Comparison of ENCODE assay signal across 25 cellular contexts in genomic region chr4:880684-881405, GRCh38. TPM values are rescaled to one million over a fixed set of nuclear protein-coding genes. Genes with fewer than 3 reads are reported as not detected.
DNase-seq lines count a peak whose midpoint lies in the region; ATAC-seq, FAIRE-seq and TF ChIP-seq lines count a peak whose summit lies in the region.
"Had no signal": no experiment of that assay in that cellular context is flagged by ENCODE, and none has a peak within 500 bp of the region (broad histone marks: within the 10 kb centered on the region; RNA-seq: fewer than 3 reads in every experiment).

No MANE protein-coding gene starts in this region.

- intact Hi-C loops in natural killer cell (cut with micrococcal nuclease): no loop called here
- intact Hi-C loops in kidney (cut with DNase I): no loop called here

- H3K9me3 ChIP-seq in HEK293 (ENCODE audit: control insufficient read depth, insufficient read depth, low read depth, low read length) (no peaks in the 10 kb centered on the region), kidney (ENCODE audit: control insufficient read depth in 1 of 2, low read length in 2 of 2) (no peaks in the 10 kb centered on the region)
- H3K9me3 ChIP-seq: lower lobe of right lung, MG63, mucosa of descending colon, Peyer's patch, suprapubic skin had no signal

- CTCF ChIA-PET in HEK293 (lab: Yijun Ruan, JAX): interaction anchor here (0.5 to 0.6 kb wide), 2 partner anchors 16 to 162 kb away, joined by 3 read pairs; no protein-coding TSS in a partner anchor

- peaks cover 84% of the 10 kb centered on the region for H3K36me3 Mint-ChIP-seq in activated T-cell treated with anti-CD3 and anti-CD28 coated beads, Interleukin-2, amount 50 U/mL, for 24 hours (ENCODE audit: low read depth)
- H3K36me3 Mint-ChIP-seq in activated naive CD8-positive, alpha-beta T cell: peaks cover 10% of the 10 kb centered on the region
- H3K36me3 Mint-ChIP-seq in natural killer cell: no peaks in the 10 kb centered on the region

- H3K27ac Mint-ChIP-seq in activated T-cell treated with anti-CD3 and anti-CD28 coated beads, Interleukin-2, amount 50 U/mL, for 24 hours: peak overlapping the region; percentile 98
- peak overlapping the region; percentile 98 for H3K27ac Mint-ChIP-seq in activated naive CD8-positive, alpha-beta T cell
- H3K27ac Mint-ChIP-seq in natural killer cell: peak overlapping the region; percentile 58 to 93
- H3K27ac Mint-ChIP-seq: progenitor cell of endocrine pancreas had no signal

- no peak for DNase-seq in activated T-cell treated with anti-CD3 and anti-CD28 coated beads, Interleukin-2, amount 50 U/mL, for 24 hours
- no peak for DNase-seq in activated T-cell treated with anti-CD3 and anti-CD28 coated beads, Interleukin-2, amount 50 U/mL, for 48 hours
- no peak for DNase-seq in natural killer cell
- no peak for DNase-seq in LoVo (ENCODE audit: low spot score)
- DNase-seq in NCI-H2196 treated with DMSO at 0.1 percent for 48 hours (lab: John Stamatoyannopoulos, UW; ENCODE audit: unreplicated experiment): no peak
- no peak for DNase-seq in kidney
- DNase-seq: activated effector memory CD4-positive, alpha-beta T cell treated with anti-CD3 and anti-CD28 coated beads, Interleukin-2, amount 50 U/mL, for 16 hours; C1 segment of cervical spinal cord; effector CD8-positive, alpha-beta T cell; foreskin melanocyte; H7; lower lobe of right lung; MG63; mucosa of descending colon; NCI-H1417; NK-92 treated with Interleukin-12 subunit alpha and Interleukin-12 subunit beta, amount 100 ng/mL, for 24 hours; Peyer's patch had no signal

- no peak for ATAC-seq in natural killer cell
- ATAC-seq: esophagus mucosa, lower lobe of right lung, mucosa of descending colon, WTC11 had no signal

- FAIRE-seq in kidney (lab: Jason Lieb, UNC): no peak
- FAIRE-seq: keratinocyte had no signal

- no peak overlapping the region for H3K9ac ChIP-seq in kidney (ENCODE audit: low read length in 2 of 2)

- H3K4me3 ChIP-seq in HEK293 (ENCODE audit: low read depth, low read length) (no peak overlapping the region), kidney (ENCODE audit: low read length in 2 of 2) (no peak overlapping the region)
- H3K4me3 ChIP-seq: lower lobe of right lung, MG63, mucosa of descending colon, Peyer's patch, suprapubic skin had no signal

- no peak overlapping the region for H3K4me3 Mint-ChIP-seq in activated T-cell treated with anti-CD3 and anti-CD28 coated beads, Interleukin-2, amount 50 U/mL, for 24 hours
- H3K4me3 Mint-ChIP-seq in activated naive CD8-positive, alpha-beta T cell: no peak overlapping the region
- H3K4me3 Mint-ChIP-seq in natural killer cell: no peak overlapping the region
- H3K4me3 Mint-ChIP-seq: WTC11 had no signal

- H3K27ac ChIP-seq in HEK293 (ENCODE audit: extremely low read depth, low read depth, low read length) (no peak overlapping the region), kidney (ENCODE audit: low read depth in 2 of 2, low read length in 2 of 2) (no peak overlapping the region)
- H3K27ac ChIP-seq: lower lobe of right lung, suprapubic skin had no signal

- H3K27me3 Mint-ChIP-seq in activated T-cell treated with anti-CD3 and anti-CD28 coated beads, Interleukin-2, amount 50 U/mL, for 24 hours: no peaks in the 10 kb centered on the region
- H3K27me3 Mint-ChIP-seq in activated naive CD8-positive, alpha-beta T cell: no peaks in the 10 kb centered on the region
- H3K27me3 Mint-ChIP-seq in natural killer cell (ENCODE audit: low read depth in 2 of 2): no peaks in the 10 kb centered on the region
- H3K27me3 Mint-ChIP-seq: progenitor cell of endocrine pancreas had no signal

- H3K36me3 ChIP-seq in HEK293 (ENCODE audit: control insufficient read depth in 2 of 2, insufficient read depth in 1 of 2, low read length in 2 of 2): peaks cover 0 to 84% of the 10 kb centered on the region in 2 experiments; a peak in 2 of 3 replicates
- H3K36me3 ChIP-seq in kidney (ENCODE audit: control insufficient read depth in 1 of 2, insufficient read depth in 2 of 2, low read length in 2 of 2): peaks cover 19 to 23% of the 10 kb centered on the region in 2 donors

- H3K9me3 Mint-ChIP-seq in activated T-cell treated with anti-CD3 and anti-CD28 coated beads, Interleukin-2, amount 50 U/mL, for 24 hours: no peaks in the 10 kb centered on the region
- H3K9me3 Mint-ChIP-seq in activated naive CD8-positive, alpha-beta T cell (ENCODE audit: low read depth): no peaks in the 10 kb centered on the region
- no peaks in the 10 kb centered on the region for H3K9me3 Mint-ChIP-seq in natural killer cell
- H3K9me3 Mint-ChIP-seq: WTC11 had no signal

- H3K4me1 Mint-ChIP-seq in activated T-cell treated with anti-CD3 and anti-CD28 coated beads, Interleukin-2, amount 50 U/mL, for 24 hours (ENCODE audit: low read depth): peaks cover 31% of the 10 kb centered on the region
- H3K4me1 Mint-ChIP-seq in activated naive CD8-positive, alpha-beta T cell (ENCODE audit: low read depth): peaks cover 31% of the 10 kb centered on the region
- peaks cover 16 to 18% of the 10 kb centered on the region in 2 donors for H3K4me1 Mint-ChIP-seq in natural killer cell
- H3K4me1 Mint-ChIP-seq: WTC11 had no signal

- TF ChIP-seq CTCF in HEK293 (tag by site-specific recombination; IDR thresholded peaks at IDR 0.05) (no peak), natural killer cell (IDR thresholded peaks at IDR 0.05) (no peak), kidney (IDR thresholded peaks at IDR 0.05; ENCODE audit: borderline replicate concordance, extremely low read depth, insufficient read depth) (no peak)

- POLR2A ChIA-PET in HEK293 (lab: Yijun Ruan, JAX): no interaction called here

- no peaks in the 10 kb centered on the region for H3K4me1 ChIP-seq in HEK293 (ENCODE audit: control insufficient read depth, insufficient read depth, low read length)
- H3K4me1 ChIP-seq in kidney (ENCODE audit: control insufficient read depth in 1 of 2, insufficient read depth in 1 of 2, low read depth in 1 of 2, low read length in 2 of 2): peaks cover 0 to 4% of the 10 kb centered on the region in 2 donors
- H3K4me1 ChIP-seq: lower lobe of right lung, Peyer's patch, suprapubic skin had no signal

TF ChIP-seq in HEK293, 187 proteins besides CTCF, POLR2A, EP300 and RAD21:
- peak; percentile 19; the same call in 1 of the 2 replicates for TF ChIP-seq GLIS2 (tag by site-specific recombination; IDR thresholded peaks at IDR 0.05)
- TF ChIP-seq ZNF10 (tag by site-specific recombination; IDR thresholded peaks at IDR 0.05): no peak
TF ChIP-seq in HEK293: peak in this region for 1.

RNA-seq across cellular contexts. Expression of gene GAK, which starts 51.3 kb away (rescaled TPM):
- total RNA-seq in natural killer cell (100 to 1,000 TPM; 349 to 358 (median 349) TPM), kidney (124 TPM)
- 92.0 TPM for polyA plus RNA-seq in kidney (ENCODE audit: insufficient read depth, low read depth, low replicate concordance)

RNA-seq across cellular contexts. Expression of gene TMEM175, which starts 51.4 kb away (rescaled TPM):
- total RNA-seq in natural killer cell (10 to 100 TPM; 72.8 to 79.8 (median 73.2) TPM), kidney (31.1 TPM)
- polyA plus RNA-seq in kidney (ENCODE audit: insufficient read depth, low read depth, low replicate concordance): 26.0 TPM

RNA-seq across cellular contexts. Expression of gene CPLX1, which starts 54.9 kb away (rescaled TPM):
- not detected for total RNA-seq in natural killer cell
- total RNA-seq in kidney: 10.2 TPM
- polyA plus RNA-seq in kidney (ENCODE audit: insufficient read depth, low read depth, low replicate concordance): 3.9 TPM
- total RNA-seq: chondrocyte had no signal

Comparison
In these comparisons a context has a peak if more than half of its experiments do, and no peak if none do; other contexts are left out.
1. RNA of gene CPLX1, which starts 54.9 kb away (total RNA-seq): 10.2 TPM in kidney (single experiment); not detected in natural killer cell; every median in the first group is over 10 times any median in the second.
2. Peak in every context shown above with its lines, with median percentiles within 50 percentile points of each other: H3K27ac Mint-ChIP-seq.